Comparison of ENCODE assay signal across 10 cellular contexts in genomic region chr1:150152182-150152536, GRCh38. TPM values are rescaled to one million over a fixed set of nuclear protein-coding genes. Genes with fewer than 3 reads are reported as not detected.
DNase-seq lines count a peak whose midpoint lies in the region; ATAC-seq and TF ChIP-seq lines count a peak whose summit lies in the region.
"Had no signal": no experiment of that assay in that cellular context is flagged by ENCODE, and none has a peak within 500 bp of the region (broad histone marks: within the 10 kb centered on the region; RNA-seq: fewer than 3 reads in every experiment).

No MANE protein-coding gene starts in this region.

- H3K27me3 Mint-ChIP-seq in activated CD8-positive, alpha-beta memory T cell treated with anti-CD3 and anti-CD28 coated beads, Interleukin-2, amount 10 ng/mL, durations not matched to agents 7 days and 5 days = peaks cover 5% of the 10 kb centered on the region
- peaks cover 8% of the 10 kb centered on the region for H3K27me3 Mint-ChIP-seq in activated naive CD8-positive, alpha-beta T cell treated with anti-CD3 and anti-CD28 coated beads, Interleukin-2, amount 50 U/mL, for 24 hours

- peak overlapping the region; percentile 74 for H3K4me3 ChIP-seq in lower lobe of right lung
- H3K4me3 ChIP-seq in testis = no peak overlapping the region

- CTCF ChIA-PET in activated CD8-positive, alpha-beta memory T cell treated with anti-CD3 and anti-CD28 coated beads, Interleukin-2, amount 10 ng/mL, durations not matched to agents 7 days and 5 days (lab: Charles Lee) = interaction anchor here (1.5 to 26.8 kb wide), 4 partner anchors 13 to 81 kb away, joined by 5 to 424 read pairs (median 25); partner anchors contain the start of gene VPS45

- peak overlapping the region; percentile 85 for H3K4me3 Mint-ChIP-seq in activated CD8-positive, alpha-beta memory T cell treated with anti-CD3 and anti-CD28 coated beads, Interleukin-2, amount 10 ng/mL, durations not matched to agents 7 days and 5 days
- H3K4me3 Mint-ChIP-seq in activated naive CD8-positive, alpha-beta T cell treated with anti-CD3 and anti-CD28 coated beads, Interleukin-2, amount 50 U/mL, for 24 hours = peak overlapping the region; percentile 83

- WGBS in testis, 2 donors = 39 to 62% methylated on average over 2 of the region's 2 CpGs

- TF ChIP-seq POLR2A in testis (IDR thresholded peaks at IDR 0.05) = no peak

- DNase-seq in activated CD8-positive, alpha-beta memory T cell treated with anti-CD3 and anti-CD28 coated beads, Interleukin-2, amount 10 ng/mL, durations not matched to agents 7 days and 5 days = no peak
- DNase-seq in activated CD8-positive, alpha-beta memory T cell treated with anti-CD3 and anti-CD28 coated beads, Interleukin-2, amount 50 U/mL, for 4 hours = no peak
- no peak for DNase-seq in activated naive CD8-positive, alpha-beta T cell treated with anti-CD3 and anti-CD28 coated beads, Interleukin-2, amount 50 U/mL, for 24 hours
- DNase-seq in lower lobe of right lung = no peak
- DNase-seq in testis = no peak
- no peak for DNase-seq in hepatic stellate cell (ENCODE audit: low spot score)
- no peak for DNase-seq in MV-4-11 (lab: John Stamatoyannopoulos, UW)
- no peak for DNase-seq in SHP77 treated with DMSO at 0.1 percent for 48 hours (lab: John Stamatoyannopoulos, UW)
- DNase-seq: islet precursor cell, NCI-H2081 had no signal

- H3K27ac ChIP-seq in lower lobe of right lung = peak overlapping the region; percentile 88
- peak overlapping the region; percentile 93 to 94 for H3K27ac ChIP-seq in testis

- no peak for ATAC-seq in activated CD8-positive, alpha-beta memory T cell treated with anti-CD3 and anti-CD28 coated beads, Interleukin-2, amount 10 ng/mL, durations not matched to agents 7 days and 5 days
- ATAC-seq in activated naive CD8-positive, alpha-beta T cell treated with anti-CD3 and anti-CD28 coated beads, Interleukin-2, amount 50 U/mL, for 24 hours = no peak
- ATAC-seq in lower lobe of right lung = peak; percentile 6 to 47

- intact Hi-C loops in lower lobe of right lung (cut with DNase I) = no loop called here
- intact Hi-C loops in testis (cut with DNase I; ENCODE audit: low total_unique reads) = no loop called here

- H3K27ac Mint-ChIP-seq in activated CD8-positive, alpha-beta memory T cell treated with anti-CD3 and anti-CD28 coated beads, Interleukin-2, amount 10 ng/mL, durations not matched to agents 7 days and 5 days = peak overlapping the region; percentile 91
- H3K27ac Mint-ChIP-seq in activated naive CD8-positive, alpha-beta T cell treated with anti-CD3 and anti-CD28 coated beads, Interleukin-2, amount 50 U/mL, for 24 hours = peak overlapping the region; percentile 83

- H3K36me3 Mint-ChIP-seq in activated CD8-positive, alpha-beta memory T cell treated with anti-CD3 and anti-CD28 coated beads, Interleukin-2, amount 10 ng/mL, durations not matched to agents 7 days and 5 days = peaks cover 59% of the 10 kb centered on the region
- peaks cover 23% of the 10 kb centered on the region for H3K36me3 Mint-ChIP-seq in activated naive CD8-positive, alpha-beta T cell treated with anti-CD3 and anti-CD28 coated beads, Interleukin-2, amount 50 U/mL, for 24 hours (ENCODE audit: low read depth)

- H3K9me3 ChIP-seq in lower lobe of right lung (no peaks in the 10 kb centered on the region), testis (no peaks in the 10 kb centered on the region)

- H3K4me1 ChIP-seq in lower lobe of right lung (peaks cover 41% of the 10 kb centered on the region), testis (peaks cover 13% of the 10 kb centered on the region)

- H3K4me1 Mint-ChIP-seq in activated CD8-positive, alpha-beta memory T cell treated with anti-CD3 and anti-CD28 coated beads, Interleukin-2, amount 10 ng/mL, durations not matched to agents 7 days and 5 days = peaks cover 72% of the 10 kb centered on the region
- peaks cover 58% of the 10 kb centered on the region for H3K4me1 Mint-ChIP-seq in activated naive CD8-positive, alpha-beta T cell treated with anti-CD3 and anti-CD28 coated beads, Interleukin-2, amount 50 U/mL, for 24 hours

- TF ChIP-seq CTCF in lower lobe of right lung (IDR thresholded peaks at IDR 0.05) (no peak), testis (IDR thresholded peaks at IDR 0.05) (no peak)

- H3K27me3 ChIP-seq in lower lobe of right lung (ENCODE audit: low read depth) = no peaks in the 10 kb centered on the region
- no peaks in the 10 kb centered on the region for H3K27me3 ChIP-seq in testis

- peaks cover 42% of the 10 kb centered on the region for H3K36me3 ChIP-seq in lower lobe of right lung
- no peaks in the 10 kb centered on the region for H3K36me3 ChIP-seq in testis (ENCODE audit: low read depth, missing control alignments)

- H3K9me3 Mint-ChIP-seq in activated CD8-positive, alpha-beta memory T cell treated with anti-CD3 and anti-CD28 coated beads, Interleukin-2, amount 10 ng/mL, durations not matched to agents 7 days and 5 days (ENCODE audit: low read depth) = no peaks in the 10 kb centered on the region
- no peaks in the 10 kb centered on the region for H3K9me3 Mint-ChIP-seq in activated naive CD8-positive, alpha-beta T cell treated with anti-CD3 and anti-CD28 coated beads, Interleukin-2, amount 50 U/mL, for 24 hours

RNA-seq across cellular contexts. Expression of gene PLEKHO1, which starts 2.4 kb away (rescaled TPM):
- total RNA-seq in activated CD8-positive, alpha-beta memory T cell treated with anti-CD3 and anti-CD28 coated beads, Interleukin-2, amount 10 ng/mL, durations not matched to agents 7 days and 5 days = 100 to 1,000 TPM in 1 of 2 experiments, 10 to 100 TPM in 1; 98.2 to 128 TPM
- total RNA-seq in lower lobe of right lung (41.6 TPM), testis (100 to 1,000 TPM in 1 of 2 donors, 10 to 100 TPM in 1; 83.5 to 175 TPM)
- 283 TPM for polyA plus RNA-seq in testis (ENCODE audit: insufficient read depth, low read depth, low replicate concordance)

Comparison
In these comparisons a context has a peak if more than half of its experiments do, and no peak if none do; other contexts are left out.
1. ATAC-seq: peak in lower lobe of right lung (2 of 2); none in activated CD8-positive, alpha-beta memory T cell treated with anti-CD3 and anti-CD28 coated beads, Interleukin-2, amount 10 ng/mL, durations not matched to agents 7 days and 5 days (single experiment) and activated naive CD8-positive, alpha-beta T cell treated with anti-CD3 and anti-CD28 coated beads, Interleukin-2, amount 50 U/mL, for 24 hours (single experiment).